9 cellular contexts compared by ENCODE assay signal in the genomic region with DNA sequence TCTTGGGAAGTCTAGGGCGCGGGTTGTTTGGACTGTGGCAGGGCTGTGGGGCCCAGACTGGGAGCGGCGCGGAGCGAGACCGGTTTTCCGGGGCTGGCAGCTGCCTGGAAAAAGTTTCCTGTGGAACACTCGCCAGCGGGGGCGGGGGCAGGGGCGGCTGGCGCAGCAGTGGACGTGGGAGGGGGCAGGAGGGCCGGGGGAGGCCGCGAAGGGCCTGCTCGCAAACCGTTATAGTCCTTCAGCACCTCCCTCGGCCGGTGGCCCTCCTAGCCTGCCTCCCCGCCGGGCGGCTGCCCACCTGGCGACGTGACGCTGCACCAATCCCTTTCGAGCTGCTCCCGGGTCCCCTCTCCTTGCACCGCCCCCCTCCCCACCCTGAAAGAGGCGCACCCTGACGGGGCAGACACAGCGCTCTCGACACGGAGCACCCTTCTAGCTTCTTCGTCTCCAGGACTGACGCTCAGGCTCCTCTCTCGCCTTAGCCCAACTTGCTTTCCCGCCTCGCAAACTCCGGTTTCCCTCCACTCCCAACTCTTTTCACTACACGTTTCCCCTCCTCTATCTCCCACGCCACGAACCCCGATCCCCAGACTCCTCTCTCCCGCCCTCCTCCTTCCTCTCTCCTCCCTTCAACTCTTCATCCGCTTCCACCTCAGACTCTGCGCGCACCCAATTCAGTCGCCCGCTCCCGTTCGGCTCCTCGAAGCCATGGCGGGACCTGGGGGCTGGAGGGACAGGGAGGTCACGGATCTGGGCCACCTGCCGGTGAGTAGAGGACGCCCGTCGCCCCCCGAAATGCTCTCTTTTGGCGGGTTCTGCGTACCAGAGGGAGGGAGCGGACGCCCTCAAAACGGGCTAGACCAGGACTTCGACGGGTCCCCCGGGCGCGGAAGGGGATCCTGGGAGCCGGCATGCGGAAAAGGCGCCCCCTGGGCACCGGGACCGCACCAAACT. TPM values are rescaled to one million over a fixed set of nuclear protein-coding genes. Genes with fewer than 3 reads are reported as not detected.
DNase-seq lines count a peak whose midpoint lies in the region; ATAC-seq and TF ChIP-seq lines count a peak whose summit lies in the region.
"Had no signal": no experiment of that assay in that cellular context is flagged by ENCODE, and none has a peak within 500 bp of the region (broad histone marks: within the 10 kb centered on the region; RNA-seq: fewer than 3 reads in every experiment).

A gene with protein sequence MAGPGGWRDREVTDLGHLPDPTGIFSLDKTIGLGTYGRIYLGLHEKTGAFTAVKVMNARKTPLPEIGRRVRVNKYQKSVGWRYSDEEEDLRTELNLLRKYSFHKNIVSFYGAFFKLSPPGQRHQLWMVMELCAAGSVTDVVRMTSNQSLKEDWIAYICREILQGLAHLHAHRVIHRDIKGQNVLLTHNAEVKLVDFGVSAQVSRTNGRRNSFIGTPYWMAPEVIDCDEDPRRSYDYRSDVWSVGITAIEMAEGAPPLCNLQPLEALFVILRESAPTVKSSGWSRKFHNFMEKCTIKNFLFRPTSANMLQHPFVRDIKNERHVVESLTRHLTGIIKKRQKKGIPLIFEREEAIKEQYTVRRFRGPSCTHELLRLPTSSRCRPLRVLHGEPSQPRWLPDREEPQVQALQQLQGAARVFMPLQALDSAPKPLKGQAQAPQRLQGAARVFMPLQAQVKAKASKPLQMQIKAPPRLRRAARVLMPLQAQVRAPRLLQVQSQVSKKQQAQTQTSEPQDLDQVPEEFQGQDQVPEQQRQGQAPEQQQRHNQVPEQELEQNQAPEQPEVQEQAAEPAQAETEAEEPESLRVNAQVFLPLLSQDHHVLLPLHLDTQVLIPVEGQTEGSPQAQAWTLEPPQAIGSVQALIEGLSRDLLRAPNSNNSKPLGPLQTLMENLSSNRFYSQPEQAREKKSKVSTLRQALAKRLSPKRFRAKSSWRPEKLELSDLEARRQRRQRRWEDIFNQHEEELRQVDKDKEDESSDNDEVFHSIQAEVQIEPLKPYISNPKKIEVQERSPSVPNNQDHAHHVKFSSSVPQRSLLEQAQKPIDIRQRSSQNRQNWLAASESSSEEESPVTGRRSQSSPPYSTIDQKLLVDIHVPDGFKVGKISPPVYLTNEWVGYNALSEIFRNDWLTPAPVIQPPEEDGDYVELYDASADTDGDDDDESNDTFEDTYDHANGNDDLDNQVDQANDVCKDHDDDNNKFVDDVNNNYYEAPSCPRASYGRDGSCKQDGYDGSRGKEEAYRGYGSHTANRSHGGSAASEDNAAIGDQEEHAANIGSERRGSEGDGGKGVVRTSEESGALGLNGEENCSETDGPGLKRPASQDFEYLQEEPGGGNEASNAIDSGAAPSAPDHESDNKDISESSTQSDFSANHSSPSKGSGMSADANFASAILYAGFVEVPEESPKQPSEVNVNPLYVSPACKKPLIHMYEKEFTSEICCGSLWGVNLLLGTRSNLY (N-terminal part only) (plus strand): TSS at position 402 of the 954 bp plus-strand sequence. CDS start 307 bp downstream, at position 709.

- intact Hi-C loops in esophagus muscularis mucosa (cut with DNase I) = no loop called here
- intact Hi-C loops in lower lobe of right lung (cut with DNase I) = no loop called here
- intact Hi-C loops in activated CD4-positive, alpha-beta T cell treated with anti-CD3 and anti-CD28 coated beads for 36 hours (cut with DNase I, micrococcal nuclease) = no loop called here

- no peak for DNase-seq in NT2/D1 (ENCODE audit: low read depth, low spot score)
- DNase-seq in esophagus muscularis mucosa (ENCODE audit: extremely low spot score) = no peak
- no peak for DNase-seq in lower lobe of right lung
- peak in 1 of 2 donors; percentile 34 for DNase-seq in suprapubic skin (ENCODE audit: low spot score in 2 of 2)
- DNase-seq in stimulated activated CD4-positive, alpha-beta T cell treated with anti-CD3 and anti-CD28 coated beads, Interleukin-2, amount 100 ng/mL, for 48 hours = no peak
- no peak for DNase-seq in activated CD4-positive, alpha-beta T cell treated with anti-CD3 and anti-CD28 coated beads for 36 hours
- no peak for DNase-seq in NCI-H2227 (lab: John Stamatoyannopoulos, UW; ENCODE audit: unreplicated experiment)
- DNase-seq: activated CD4-positive, alpha-beta T cell treated with anti-CD3 and anti-CD28 coated beads, Interleukin-2, amount 10 ng/mL, durations not matched to agents 24 days and 14 days; MG63 had no signal

- no peaks in the 10 kb centered on the region for H3K9me3 ChIP-seq in NT2/D1 (ENCODE audit: insufficient read depth, low read length)
- H3K9me3 ChIP-seq in esophagus muscularis mucosa = no peaks in the 10 kb centered on the region
- no peaks in the 10 kb centered on the region for H3K9me3 ChIP-seq in lower lobe of right lung
- H3K9me3 ChIP-seq in suprapubic skin = no peaks in the 10 kb centered on the region
- H3K9me3 ChIP-seq: MG63 had no signal

- H3K27ac Mint-ChIP-seq in activated CD4-positive, alpha-beta T cell treated with anti-CD3 and anti-CD28 coated beads for 36 hours = no peak within 1 kb of the TSS
- H3K27ac Mint-ChIP-seq: activated CD4-positive, alpha-beta T cell treated with anti-CD3 and anti-CD28 coated beads, Interleukin-2, amount 10 ng/mL, durations not matched to agents 24 days and 14 days had no signal

- ATAC-seq in lower lobe of right lung = peak; percentile 38 to 61
- ATAC-seq in activated CD4-positive, alpha-beta T cell treated with anti-CD3 and anti-CD28 coated beads for 36 hours = no peak

- no peak within 1 kb of the TSS for H3K4me3 Mint-ChIP-seq in activated CD4-positive, alpha-beta T cell treated with anti-CD3 and anti-CD28 coated beads for 36 hours
- H3K4me3 Mint-ChIP-seq: activated CD4-positive, alpha-beta T cell treated with anti-CD3 and anti-CD28 coated beads, Interleukin-2, amount 10 ng/mL, durations not matched to agents 24 days and 14 days had no signal

- H3K27ac ChIP-seq in esophagus muscularis mucosa (replicated peaks in 1 of 4) (peak within 1 kb of the TSS in 2 of 4 donors; percentile 39 to 45), lower lobe of right lung (no peak within 1 kb of the TSS), suprapubic skin (no peak within 1 kb of the TSS)

- peak within 1 kb of the TSS; percentile 70 for H3K9ac ChIP-seq in NT2/D1 (ENCODE audit: insufficient read length, low read depth)

- peaks cover 16% of the 10 kb centered on the region for H3K27me3 Mint-ChIP-seq in activated CD4-positive, alpha-beta T cell treated with anti-CD3 and anti-CD28 coated beads for 36 hours

- no peak for TF ChIP-seq CTCF in esophagus muscularis mucosa (IDR thresholded peaks at IDR 0.05)
- TF ChIP-seq CTCF in lower lobe of right lung (IDR thresholded peaks at IDR 0.05) = no peak
- TF ChIP-seq CTCF in suprapubic skin (IDR thresholded peaks at IDR 0.05) = no peak

- H3K4me1 ChIP-seq in NT2/D1 (ENCODE audit: insufficient read depth, insufficient read length) = peaks cover 2% of the 10 kb centered on the region
- H3K4me1 ChIP-seq in esophagus muscularis mucosa = peaks cover 0 to 17% (median 13%) of the 10 kb centered on the region in 4 donors
- H3K4me1 ChIP-seq in lower lobe of right lung = no peaks in the 10 kb centered on the region
- H3K4me1 ChIP-seq in suprapubic skin = peaks cover 4% of the 10 kb centered on the region

- CTCF ChIA-PET in activated CD4-positive, alpha-beta T cell treated with anti-CD3 and anti-CD28 coated beads for 36 hours (lab: Charles Lee) = no interaction called here

- H3K27me3 ChIP-seq in NT2/D1 (ENCODE audit: insufficient read depth, insufficient read length) = peaks cover 13% of the 10 kb centered on the region
- H3K27me3 ChIP-seq in esophagus muscularis mucosa = peaks cover 0 to 39% (median 14%) of the 10 kb centered on the region in 4 donors
- peaks cover 7% of the 10 kb centered on the region for H3K27me3 ChIP-seq in lower lobe of right lung (ENCODE audit: low read depth)
- peaks cover 18% of the 10 kb centered on the region for H3K27me3 ChIP-seq in suprapubic skin

- POLR2A ChIA-PET in activated CD4-positive, alpha-beta T cell treated with anti-CD3 and anti-CD28 coated beads for 36 hours (lab: Charles Lee) = no interaction called here

- 29% methylated on average over 50 of the region's 76 CpGs for WGBS in esophagus muscularis mucosa
- 30% methylated on average over 64 of the region's 76 CpGs for WGBS in suprapubic skin

- H3K4me3 ChIP-seq in NT2/D1 (ENCODE audit: insufficient read length, low read depth) (peak within 1 kb of the TSS; percentile 60), esophagus muscularis mucosa (peak within 1 kb of the TSS; percentile 39 to 48 (median 42)), lower lobe of right lung (peak within 1 kb of the TSS; percentile 40), suprapubic skin (peak within 1 kb of the TSS; percentile 31)
- H3K4me3 ChIP-seq: MG63 had no signal

- H3K36me3 ChIP-seq in NT2/D1 (ENCODE audit: insufficient read depth, insufficient read length, low read length) = no peaks in the 10 kb centered on the region
- H3K36me3 ChIP-seq in esophagus muscularis mucosa = no peaks in the 10 kb centered on the region
- H3K36me3 ChIP-seq in lower lobe of right lung = no peaks in the 10 kb centered on the region
- no peaks in the 10 kb centered on the region for H3K36me3 ChIP-seq in suprapubic skin
- H3K36me3 ChIP-seq: MG63 had no signal

- H3K9me3 Mint-ChIP-seq in activated CD4-positive, alpha-beta T cell treated with anti-CD3 and anti-CD28 coated beads for 36 hours (ENCODE audit: low read depth) = no peaks in the 10 kb centered on the region
- H3K9me3 Mint-ChIP-seq: activated CD4-positive, alpha-beta T cell treated with anti-CD3 and anti-CD28 coated beads, Interleukin-2, amount 10 ng/mL, durations not matched to agents 24 days and 14 days had no signal

- H3K4me1 Mint-ChIP-seq in activated CD4-positive, alpha-beta T cell treated with anti-CD3 and anti-CD28 coated beads for 36 hours = no peaks in the 10 kb centered on the region
- H3K4me1 Mint-ChIP-seq: activated CD4-positive, alpha-beta T cell treated with anti-CD3 and anti-CD28 coated beads, Interleukin-2, amount 10 ng/mL, durations not matched to agents 24 days and 14 days had no signal

- H3K36me3 Mint-ChIP-seq in activated CD4-positive, alpha-beta T cell treated with anti-CD3 and anti-CD28 coated beads for 36 hours (ENCODE audit: low read depth) = no peaks in the 10 kb centered on the region

- TF ChIP-seq POLR2A in esophagus muscularis mucosa (IDR thresholded peaks at IDR 0.05; ENCODE audit: low read depth) = no peak
- TF ChIP-seq POLR2A in suprapubic skin (IDR thresholded peaks at IDR 0.05) = no peak

- TF ChIP-seq EP300 in esophagus muscularis mucosa (IDR thresholded peaks at IDR 0.05) = no peak
- TF ChIP-seq EP300 in suprapubic skin (IDR thresholded peaks at IDR 0.05) = no peak

RNA-seq across cellular contexts. Expression of the gene that starts here (rescaled TPM):
- 10 to 100 TPM in 1 of 4 donors, 1 to 10 TPM in 3; 2.7 to 10.8 (median 5.8) TPM for total RNA-seq in esophagus muscularis mucosa
- 0.53 TPM for total RNA-seq in lower lobe of right lung
- total RNA-seq in suprapubic skin = under 1 TPM in 2 of 4 donors, not detected in 2; 0.38 to 0.64 TPM
- not detected for total RNA-seq in activated CD4-positive, alpha-beta T cell treated with anti-CD3 and anti-CD28 coated beads for 36 hours
- total RNA-seq: activated CD4-positive, alpha-beta T cell treated with anti-CD3 and anti-CD28 coated beads, Interleukin-2, amount 10 ng/mL, durations not matched to agents 24 days and 14 days had no signal

Comparison
In these comparisons a context has a peak if more than half of its experiments do, and no peak if none do; other contexts are left out.
1. Peak in ATAC-seq and H3K4me3 ChIP-seq in lower lobe of right lung; RNA of the gene not detected or under 1 TPM.